26 cellular contexts compared by ENCODE assay signal in genomic region chr2:238901461-238902057, GRCh38. TPM values are rescaled to one million over a fixed set of nuclear protein-coding genes. Genes with fewer than 3 reads are reported as not detected.
DNase-seq lines count a peak whose midpoint lies in the region; TF ChIP-seq lines count a peak whose summit lies in the region.
"Had no signal": no experiment of that assay in that cellular context is flagged by ENCODE, and none has a peak within 500 bp of the region (broad histone marks: within the 10 kb centered on the region; RNA-seq: fewer than 3 reads in every experiment).

No MANE protein-coding gene starts in this region.

- no peak overlapping the region for H2BK15ac ChIP-seq in mesenchymal stem cell (ENCODE audit: low read depth, poor library complexity, severe bottlenecking)

- peak overlapping the region; percentile 20 for H4K8ac ChIP-seq in mesenchymal stem cell (ENCODE audit: low read length)

- TF ChIP-seq CTCF in WERI-Rb-1 (IDR thresholded peaks at IDR 0.05; ENCODE audit: low read depth, low read length), result no peak

- peak overlapping the region in 1 of 2 experiments; percentile 36 for H3K14ac ChIP-seq in mesenchymal stem cell (ENCODE audit: low read length in 2 of 2)

- peak overlapping the region in 1 of 2 experiments; percentile 8 for H2BK12ac ChIP-seq in mesenchymal stem cell (ENCODE audit: low read length in 2 of 2)

- 88% methylated on average over 14 of the region's 14 CpGs for WGBS in mesenchymal stem cell

- H2BK120ac ChIP-seq in mesenchymal stem cell (ENCODE audit: low read depth, low read length), result no peak overlapping the region

- no peak overlapping the region for H2AK5ac ChIP-seq in mesenchymal stem cell (ENCODE audit: low read length, severe bottlenecking)

- H3K27ac ChIP-seq in mesenchymal stem cell (ENCODE audit: low read length, poor library complexity, severe bottlenecking) (no peak overlapping the region), subcutaneous abdominal adipose tissue (ENCODE audit: low read depth, low read length) (peak overlapping the region; percentile 12), WERI-Rb-1 (no peak overlapping the region)
- H3K27ac ChIP-seq: SJCRH30 had no signal

- H3K27me3 ChIP-seq in H7 (ENCODE audit: control insufficient read depth, insufficient read depth, low read length) (no peaks in the 10 kb centered on the region), adipocyte (replicated peaks; ENCODE audit: control insufficient read depth, insufficient read depth, low read length) (no peaks in the 10 kb centered on the region), mesenchymal stem cell (ENCODE audit: control insufficient read depth in 1 of 2, insufficient read depth in 1 of 2, low read length in 2 of 2) (peaks cover 0 to 7% of the 10 kb centered on the region in 2 experiments), subcutaneous abdominal adipose tissue (ENCODE audit: control insufficient read depth in 5 of 5, insufficient read depth in 4 of 5, low read length in 5 of 5) (no peaks in the 10 kb centered on the region), WERI-Rb-1 (ENCODE audit: insufficient read depth, low read depth, severe bottlenecking) (peaks cover 54% of the 10 kb centered on the region)

- DNase-seq in H7, result peak; percentile 21
- no peak for DNase-seq in adipocyte (ENCODE audit: low read depth)
- no peak for DNase-seq in mesenchymal stem cell
- DNase-seq in NCI-H510A treated with DMSO at 0.1 percent for 48 hours (lab: John Stamatoyannopoulos, UW), result no peak
- DNase-seq in middle frontal gyrus (ENCODE audit: extremely low spot score, low spot score), result no peak
- no peak for DNase-seq in WERI-Rb-1
- no peak for DNase-seq in amniotic stem cell (lab: John Stamatoyannopoulos, UW)
- DNase-seq: C1 segment of cervical spinal cord; CD8-positive, alpha-beta T cell; DMS 273 treated with DMSO at 0.1 percent for 48 hours; DMS79 treated with DMSO at 0.1 percent for 48 hours; GF-D8; GOT3; HCEC 1CT; Karpas-422; NCI-H1092 treated with DMSO at 0.1 percent for 48 hours; NCI-H1436; NCI-H1930; NCI-H2107; NCI-H524 treated with DMSO at 0.1 percent for 48 hours; NCI-H774; PC-3; SJCRH30 had no signal

- H2BK5ac ChIP-seq in mesenchymal stem cell (ENCODE audit: low read depth, low read length, poor library complexity, severe bottlenecking), result no peak overlapping the region

- H3K9ac ChIP-seq in adipocyte (ENCODE audit: low read length) (peak overlapping the region; percentile 5), mesenchymal stem cell (ENCODE audit: low read length) (peak overlapping the region; percentile 17), subcutaneous abdominal adipose tissue (ENCODE audit: low read length in 5 of 5) (peak overlapping the region in 1 of 5 donors; percentile 36)

- H3K4ac ChIP-seq in mesenchymal stem cell (ENCODE audit: low read depth in 1 of 2, low read length in 2 of 2), result no peak overlapping the region

- H3K79me1 ChIP-seq in mesenchymal stem cell (replicated peaks; ENCODE audit: low read length, poor library complexity, severe bottlenecking), result no peaks in the 10 kb centered on the region

- H3K4me1 ChIP-seq in adipocyte (ENCODE audit: control insufficient read depth, insufficient read depth, low read length) (peaks cover 55% of the 10 kb centered on the region), mesenchymal stem cell (ENCODE audit: control insufficient read depth, insufficient read depth, low read depth, low read length) (peaks cover 10% of the 10 kb centered on the region), subcutaneous abdominal adipose tissue (ENCODE audit: control insufficient read depth in 5 of 5, insufficient read depth in 5 of 5, low read length in 5 of 5) (peaks cover 10 to 56% (median 50%) of the 10 kb centered on the region in 5 donors)
- H3K4me1 ChIP-seq: SJCRH30 had no signal

- no peak overlapping the region for H3K4me2 ChIP-seq in mesenchymal stem cell (ENCODE audit: low read length, poor library complexity, severe bottlenecking)

- no peak overlapping the region for H2AFZ ChIP-seq in mesenchymal stem cell (ENCODE audit: low read depth, low read length)

- H3K4me3 ChIP-seq in H7 (ENCODE audit: insufficient read depth, low read depth, low read length) (no peak overlapping the region), adipocyte (ENCODE audit: low read length) (no peak overlapping the region), mesenchymal stem cell (ENCODE audit: insufficient read depth in 1 of 2, low read depth in 1 of 2, low read length in 2 of 2) (no peak overlapping the region), subcutaneous abdominal adipose tissue (ENCODE audit: low read depth in 1 of 5, low read length in 5 of 5) (no peak overlapping the region), WERI-Rb-1 (ENCODE audit: low read depth, low read length) (no peak overlapping the region)
- H3K4me3 ChIP-seq: SJCRH30 had no signal

- H3K9me3 ChIP-seq in adipocyte (ENCODE audit: control insufficient read depth, low read length) (no peaks in the 10 kb centered on the region), mesenchymal stem cell (ENCODE audit: control insufficient read depth, low read length) (no peaks in the 10 kb centered on the region), subcutaneous abdominal adipose tissue (ENCODE audit: control insufficient read depth in 5 of 5, low read length in 5 of 5) (no peaks in the 10 kb centered on the region), WERI-Rb-1 (ENCODE audit: severe bottlenecking) (no peaks in the 10 kb centered on the region)
- H3K9me3 ChIP-seq: SJCRH30 had no signal

- peak overlapping the region in 1 of 2 experiments; percentile 28 for H3K18ac ChIP-seq in mesenchymal stem cell (ENCODE audit: low read depth in 1 of 2, low read length in 2 of 2)

- H3K36me3 ChIP-seq in H7 (replicated peaks; ENCODE audit: control insufficient read depth, insufficient read depth, low read length) (no peaks in the 10 kb centered on the region), adipocyte (ENCODE audit: control insufficient read depth, insufficient read depth, low read length, severe bottlenecking) (peaks cover 3% of the 10 kb centered on the region), mesenchymal stem cell (ENCODE audit: control insufficient read depth in 1 of 2, insufficient read depth in 2 of 2, low read depth in 1 of 2, low read length in 2 of 2) (peaks cover 0 to 13% of the 10 kb centered on the region in 2 experiments), subcutaneous abdominal adipose tissue (ENCODE audit: control insufficient read depth in 5 of 5, insufficient read depth in 5 of 5, low read length in 5 of 5) (peaks cover 0 to 4% (median 0%) of the 10 kb centered on the region in 5 donors), WERI-Rb-1 (no peaks in the 10 kb centered on the region)
- H3K36me3 ChIP-seq: SJCRH30 had no signal

- no peak overlapping the region for H3K23ac ChIP-seq in mesenchymal stem cell (ENCODE audit: low read length in 2 of 2)

- H4K91ac ChIP-seq in mesenchymal stem cell (ENCODE audit: low read length), result no peak overlapping the region

RNA-seq across cellular contexts. Expression of gene TWIST2, which starts 53.7 kb away (rescaled TPM):
- 7.1 and 8.1 TPM in 2 replicates for total RNA-seq in H7 (2014; rRNA removed; shearing (Covaris generic))
- 11.1 TPM for polyA plus RNA-seq in mesenchymal stem cell (2013, experiment 1 of 2)
- 11.7 TPM for polyA plus RNA-seq in mesenchymal stem cell (2013, experiment 2 of 2)
- total RNA-seq: A673; CD8-positive, alpha-beta T cell; HT-29; SJCRH30 had no signal
